Comparison of ENCODE assay signal across 1 cellular context in genomic region chr6:27375613-27376079, GRCh38.
TF ChIP-seq lines count a peak whose summit lies in the region.

No MANE protein-coding gene starts in this region.

TF ChIP-seq in SK-N-SH treated with all-trans-retinoic acid at 6 μM for 48 hours, 23 proteins besides CTCF, POLR2A, EP300 and RAD21 (continued from another document):
- TF ChIP-seq, protein P1, sequence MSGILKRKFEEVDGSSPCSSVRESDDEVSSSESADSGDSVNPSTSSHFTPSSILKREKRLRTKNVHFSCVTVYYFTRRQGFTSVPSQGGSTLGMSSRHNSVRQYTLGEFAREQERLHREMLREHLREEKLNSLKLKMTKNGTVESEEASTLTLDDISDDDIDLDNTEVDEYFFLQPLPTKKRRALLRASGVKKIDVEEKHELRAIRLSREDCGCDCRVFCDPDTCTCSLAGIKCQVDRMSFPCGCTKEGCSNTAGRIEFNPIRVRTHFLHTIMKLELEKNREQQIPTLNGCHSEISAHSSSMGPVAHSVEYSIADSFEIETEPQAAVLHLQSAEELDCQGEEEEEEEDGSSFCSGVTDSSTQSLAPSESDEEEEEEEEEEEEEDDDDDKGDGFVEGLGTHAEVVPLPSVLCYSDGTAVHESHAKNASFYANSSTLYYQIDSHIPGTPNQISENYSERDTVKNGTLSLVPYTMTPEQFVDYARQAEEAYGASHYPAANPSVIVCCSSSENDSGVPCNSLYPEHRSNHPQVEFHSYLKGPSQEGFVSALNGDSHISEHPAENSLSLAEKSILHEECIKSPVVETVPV (CRISPR knock-in tag; IDR thresholded peaks at IDR 0.05): no peak
- TF ChIP-seq TCF4 (CRISPR knock-in tag; IDR thresholded peaks at IDR 0.05; ENCODE audit: borderline replicate concordance) (no peak), SNAI2 (CRISPR knock-in tag; IDR thresholded peaks at IDR 0.05) (no peak), CSDC2 (CRISPR knock-in tag; IDR thresholded peaks at IDR 0.05) (no peak), ZNF70 (CRISPR knock-in tag; IDR thresholded peaks at IDR 0.05) (no peak), PPARA (CRISPR knock-in tag; IDR thresholded peaks at IDR 0.05; ENCODE audit: borderline replicate concordance) (no peak), TOX (CRISPR knock-in tag; IDR thresholded peaks at IDR 0.05; ENCODE audit: borderline replicate concordance) (no peak)
